In the genomic region with DNA sequence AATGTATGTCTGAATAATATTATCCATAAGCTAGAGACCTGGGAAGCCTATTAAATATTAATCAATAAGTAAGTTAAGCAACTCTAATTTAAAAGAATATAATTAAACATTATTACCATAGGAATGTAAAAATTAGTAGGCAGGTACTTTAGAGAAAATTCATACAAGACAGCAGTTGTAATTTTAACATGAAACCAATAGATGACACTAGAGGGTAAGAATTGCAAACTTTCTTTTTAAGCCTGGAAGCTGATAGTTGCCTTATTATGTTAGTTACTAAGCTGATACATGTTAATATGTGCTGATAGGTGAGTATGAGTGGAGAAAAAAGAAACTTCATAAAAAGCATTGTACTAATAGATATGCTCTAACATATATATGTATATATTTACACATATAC, we compare ENCODE assay signal across 1 cellular context.
TF ChIP-seq lines count a peak whose summit lies in the region.

No MANE protein-coding gene starts in this region.

TF ChIP-seq in H1, 55 proteins besides CTCF, POLR2A, EP300 and RAD21 (continued from another document):
- TF ChIP-seq CHD7 (IDR thresholded peaks at IDR 0.05; ENCODE audit: insufficient replicate concordance, low read length) (no peak), HDAC6 (IDR thresholded peaks at IDR 0.05; ENCODE audit: low read depth, low read length) (no peak), CHD1 (IDR thresholded peaks at IDR 0.05; ENCODE audit: low read depth, low read length) (no peak), TAF7 (optimal IDR thresholded peaks at IDR 0.05; ENCODE audit: borderline replicate concordance, low read depth, low read length) (no peak), MAX (IDR thresholded peaks at IDR 0.05) (no peak), CTBP2 (IDR thresholded peaks at IDR 0.05; ENCODE audit: borderline replicate concordance, insufficient read depth, insufficient read length, low read length) (no peak)
